ENCODE assay signal across 10 cellular contexts in the genomic region with DNA sequence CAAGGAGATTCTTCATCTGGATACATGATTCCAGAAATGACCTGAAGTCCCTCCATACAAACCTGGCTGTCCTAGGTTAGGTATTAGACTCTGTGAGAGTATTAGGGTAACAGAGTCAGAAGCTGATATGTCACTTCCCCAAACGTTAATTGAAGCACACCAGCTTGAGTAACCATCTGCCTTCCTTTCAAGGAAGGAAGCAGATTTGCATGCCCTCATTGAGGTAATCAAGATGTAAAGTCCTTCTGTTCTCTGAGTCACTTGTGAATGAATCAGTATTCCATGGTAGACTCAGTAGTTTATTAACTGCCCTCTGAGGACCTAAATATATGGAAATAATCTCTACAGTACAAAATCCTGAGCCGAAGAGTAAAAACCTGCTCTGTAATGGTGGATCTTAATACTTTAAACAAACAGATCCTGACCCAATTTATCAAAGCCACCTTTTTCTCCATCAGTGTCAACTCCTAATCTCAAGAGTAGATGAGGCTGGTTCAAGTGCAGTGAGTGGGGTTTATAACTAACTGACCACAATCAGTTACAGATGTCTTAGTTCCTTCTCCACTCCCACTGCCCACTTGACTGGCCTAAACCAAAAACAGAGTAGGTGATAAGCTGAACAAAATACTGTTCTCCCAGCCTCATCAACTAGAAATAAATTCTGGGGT.
DNase-seq lines count a peak whose midpoint lies in the region; ATAC-seq and TF ChIP-seq lines count a peak whose summit lies in the region.
"Had no signal": no experiment of that assay in that cellular context is flagged by ENCODE, and none has a peak within 500 bp of the region (broad histone marks: within the 10 kb centered on the region; RNA-seq: fewer than 3 reads in every experiment).

No MANE protein-coding gene starts in this region.

- no peak overlapping the region for H3K4me2 ChIP-seq in OCI-LY7 (ENCODE audit: low read length)

- intact Hi-C loops in OCI-LY7 (cut with micrococcal nuclease; ENCODE audit: unreplicated experiment) = no loop called here
- intact Hi-C loops in heart right ventricle (cut with DNase I) = no loop called here

- no peaks in the 10 kb centered on the region for H3K36me3 ChIP-seq in OCI-LY7 (ENCODE audit: insufficient read depth, low read length)
- H3K36me3 ChIP-seq in kidney epithelial cell (ENCODE audit: control insufficient read depth, insufficient read depth, low read length) = no peaks in the 10 kb centered on the region
- H3K36me3 ChIP-seq in heart right ventricle = no peaks in the 10 kb centered on the region

- H3K4me3 ChIP-seq in OCI-LY7 (ENCODE audit: low read depth, low read length, poor library complexity, severe bottlenecking) (no peak overlapping the region), kidney epithelial cell (ENCODE audit: low read depth, low read length) (no peak overlapping the region), heart right ventricle (no peak overlapping the region)

- peak; percentile 95 for ATAC-seq in GM18861 (IDR thresholded peaks at IDR 0.05; ENCODE audit: unreplicated experiment)
- peak; percentile 64 for ATAC-seq in HG02885 (IDR thresholded peaks at IDR 0.05; ENCODE audit: poor library complexity, unreplicated experiment)
- ATAC-seq in heart right ventricle = no peak

- POLR2A ChIA-PET in OCI-LY7 (lab: Charles Lee) = interaction anchor here (0.7 to 0.8 kb wide), 3 partner anchors 99 to 440 kb away, joined by 3 to 4 read pairs (median 3); no protein-coding TSS in a partner anchor

- TF ChIP-seq CTCF in OCI-LY7 (conservative IDR thresholded peaks at IDR 0.05; ENCODE audit: low read length) = no peak
- no peak for TF ChIP-seq CTCF in kidney epithelial cell (IDR thresholded peaks at IDR 0.05; ENCODE audit: insufficient read depth, low read length, poor library complexity, severe bottlenecking)
- TF ChIP-seq CTCF in heart right ventricle (IDR thresholded peaks at IDR 0.05) = no peak

- 50 to 57% methylated on average over 2 of the region's 2 CpGs for WGBS in heart right ventricle, 2 donors

- H3K27me3 ChIP-seq in kidney epithelial cell (ENCODE audit: control insufficient read depth, insufficient read depth, low read length) = no peaks in the 10 kb centered on the region
- peaks cover 0 to 2% (median 0%) of the 10 kb centered on the region in 7 donors for H3K27me3 ChIP-seq in heart right ventricle

- H3K9me2 ChIP-seq in OCI-LY7 (ENCODE audit: insufficient read depth, low read length) = no peaks in the 10 kb centered on the region

- H3K9me3 ChIP-seq in OCI-LY7 (ENCODE audit: low read length) = no peaks in the 10 kb centered on the region
- H3K9me3 ChIP-seq in heart right ventricle = peaks cover 0 to 4% (median 0%) of the 10 kb centered on the region in 11 donors

- H3K27ac ChIP-seq in OCI-LY7 (ENCODE audit: low read depth, low read length, poor library complexity, severe bottlenecking) (no peak overlapping the region), heart right ventricle (no peak overlapping the region)

- no peaks in the 10 kb centered on the region for H3K4me1 ChIP-seq in OCI-LY7 (ENCODE audit: insufficient read depth, low read length, poor library complexity, severe bottlenecking)
- H3K4me1 ChIP-seq in heart right ventricle = no peaks in the 10 kb centered on the region

- H3K79me2 ChIP-seq in OCI-LY7 (ENCODE audit: insufficient read depth, low read depth, low read length) = no peaks in the 10 kb centered on the region

- H2AFZ ChIP-seq in OCI-LY7 (ENCODE audit: low read length) = no peak overlapping the region

- no peaks in the 10 kb centered on the region for H4K20me1 ChIP-seq in OCI-LY7 (ENCODE audit: insufficient read depth, low read length)

- peak; percentile 13 for DNase-seq in OCI-LY7 (ENCODE audit: low spot score)
- peak; percentile 90 for DNase-seq in kidney epithelial cell (ENCODE audit: low read depth)
- no peak for DNase-seq in NCI-H748 treated with DMSO at 0.1 percent for 48 hours (lab: John Stamatoyannopoulos, UW)
- no peak for DNase-seq in activated CD4-positive, alpha-beta T cell treated with anti-CD3 and anti-CD28 coated beads for 1 hour
- no peak for DNase-seq in activated CD4-positive, alpha-beta T cell treated with anti-CD3 and anti-CD28 coated beads for 4 hours
- no peak for DNase-seq in heart right ventricle
- DNase-seq: activated naive CD8-positive, alpha-beta T cell treated with anti-CD3 and anti-CD28 coated beads, Interleukin-2, amount 10 ng/mL, durations not matched to agents 7 days and 5 days; NCI-H446 treated with DMSO at 0.1 percent for 48 hours had no signal

- CTCF ChIA-PET in OCI-LY7 (lab: Charles Lee; ENCODE audit: unreplicated experiment) = interaction anchor here (0.6 kb wide), 1 partner anchor 441 kb away, joined by 3 read pairs; no protein-coding TSS in a partner anchor

- BruUV-seq in OCI-LY7 (replicated peaks; lab: Mats Ljungman, UMichigan) = no TSS peak

Comparison
In these comparisons a context has a peak if more than half of its experiments do, and no peak if none do; other contexts are left out.
1. ATAC-seq: peak in GM18861 (single experiment) and HG02885 (single experiment); none in heart right ventricle (0 of 8).
2. DNase-seq: peak in OCI-LY7 (single experiment) and kidney epithelial cell (single experiment); none in NCI-H748 treated with DMSO at 0.1 percent for 48 hours (single experiment), activated CD4-positive, alpha-beta T cell treated with anti-CD3 and anti-CD28 coated beads for 1 hour (single experiment), activated CD4-positive, alpha-beta T cell treated with anti-CD3 and anti-CD28 coated beads for 4 hours (0 of 2) and heart right ventricle (0 of 2).